Comparison of ENCODE assay signal across 9 cellular contexts in genomic region chr3:108602249-108602934, GRCh38. TPM values are rescaled to one million over a fixed set of nuclear protein-coding genes. Genes with fewer than 3 reads are reported as not detected.
DNase-seq lines count a peak whose midpoint lies in the region; ATAC-seq, FAIRE-seq and TF ChIP-seq lines count a peak whose summit lies in the region.
"Had no signal": no experiment of that assay in that cellular context is flagged by ENCODE, and none has a peak within 500 bp of the region (broad histone marks: within the 10 kb centered on the region; RNA-seq: fewer than 3 reads in every experiment).

No MANE protein-coding gene starts in this region.

- ATAC-seq in CD8-positive, alpha-beta T cell: peak; percentile 87
- ATAC-seq in GM21390 (IDR thresholded peaks at IDR 0.05; ENCODE audit: unreplicated experiment) (peak; percentile 82), T-helper 17 cell (peak; percentile 90)

- peak overlapping the region; percentile 94 for H3K27ac Mint-ChIP-seq in CD8-positive, alpha-beta T cell
- H3K27ac Mint-ChIP-seq in T-helper 17 cell: peak overlapping the region; percentile 94

- peak overlapping the region; percentile 80 for H3K4me3 Mint-ChIP-seq in CD8-positive, alpha-beta T cell
- H3K4me3 Mint-ChIP-seq in T-helper 17 cell: peak overlapping the region; percentile 80

- no peaks in the 10 kb centered on the region for H3K9me3 Mint-ChIP-seq in CD8-positive, alpha-beta T cell

- FAIRE-seq in D721Med (lab: Jason Lieb, UNC): no peak

- peaks cover 45% of the 10 kb centered on the region for H3K4me1 ChIP-seq in CD8-positive, alpha-beta T cell (ENCODE audit: insufficient read depth, low read length)

- H3K9me3 ChIP-seq in CD8-positive, alpha-beta T cell (ENCODE audit: low read length): no peaks in the 10 kb centered on the region
- no peaks in the 10 kb centered on the region for H3K9me3 ChIP-seq in T-helper 17 cell (ENCODE audit: control insufficient read depth, low read length, poor library complexity, severe bottlenecking)

- peak in 6 of 7 experiments; percentile 20 to 62 (median 38) for DNase-seq in CD8-positive, alpha-beta T cell
- peak in 1 of 3 donors; percentile 12 for DNase-seq in T-helper 17 cell
- peak; percentile 14 for DNase-seq in iPS-NIHi7 (ENCODE audit: extremely low spot score)
- no peak for DNase-seq in NCI-H510A treated with DMSO at 0.1 percent for 48 hours (lab: John Stamatoyannopoulos, UW)
- no peak for DNase-seq in D721Med (ENCODE audit: insufficient read length, low spot score)
- no peak for DNase-seq in germinal center (ENCODE audit: low spot score)
- no peak for DNase-seq in AG20443 (ENCODE audit: low spot score)

- no peaks in the 10 kb centered on the region for H3K36me3 ChIP-seq in CD8-positive, alpha-beta T cell (ENCODE audit: insufficient read depth, low read length)

- CTCF ChIA-PET in CD8-positive, alpha-beta T cell (lab: Charles Lee): interaction anchor here (0.6 to 8.8 kb wide), 12 partner anchors 9 to 490 kb away, joined by 3 to 52 read pairs (median 4); partner anchors contain the start of genes CIP2A and DZIP3

- no peaks in the 10 kb centered on the region for H3K27me3 ChIP-seq in CD8-positive, alpha-beta T cell (ENCODE audit: insufficient read depth, low read length)

- TF ChIP-seq CTCF in CD8-positive, alpha-beta T cell (IDR thresholded peaks at IDR 0.05): no peak
- no peak for TF ChIP-seq CTCF in D721Med (IDR thresholded peaks at IDR 0.05; ENCODE audit: insufficient read depth, missing control alignments)

- peaks cover 2% of the 10 kb centered on the region for H3K36me3 Mint-ChIP-seq in CD8-positive, alpha-beta T cell
- H3K36me3 Mint-ChIP-seq in T-helper 17 cell (ENCODE audit: low read depth): no peaks in the 10 kb centered on the region

- H3K27ac ChIP-seq in CD8-positive, alpha-beta T cell (ENCODE audit: low read depth, low read length): peak overlapping the region; percentile 32
- H3K27ac ChIP-seq: coronary artery had no signal

- intact Hi-C loops in CD8-positive, alpha-beta T cell (cut with DNase I, micrococcal nuclease): loop anchor here in 1 of 2 experiments (1.0 to 5.0 kb wide), 3 partner anchors 13 to 475 kb away; partner anchors contain the start of genes CIP2A, DZIP3 and TRAT1

- no peaks in the 10 kb centered on the region for H3K27me3 Mint-ChIP-seq in CD8-positive, alpha-beta T cell (ENCODE audit: low read depth)
- H3K27me3 Mint-ChIP-seq in T-helper 17 cell: no peaks in the 10 kb centered on the region

- POLR2A ChIA-PET in CD8-positive, alpha-beta T cell (lab: Charles Lee): interaction anchor here (1.1 to 7.0 kb wide), 5 partner anchors 11 to 313 kb away, joined by 3 to 96 read pairs (median 3); partner anchors contain the start of genes CIP2A and DZIP3

- peaks cover 67% of the 10 kb centered on the region for H3K4me1 Mint-ChIP-seq in CD8-positive, alpha-beta T cell (ENCODE audit: low read depth)
- peaks cover 33% of the 10 kb centered on the region for H3K4me1 Mint-ChIP-seq in T-helper 17 cell

- H3K4me3 ChIP-seq in CD8-positive, alpha-beta T cell (ENCODE audit: low read depth, low read length): peak overlapping the region; percentile 11
- H3K4me3 ChIP-seq: coronary artery had no signal

RNA-seq across cellular contexts. Expression of gene DZIP3, which starts 12.9 kb away (rescaled TPM):
- 1 to 10 TPM; 8.7 to 9.4 TPM for total RNA-seq in CD8-positive, alpha-beta T cell
- 10 to 100 TPM; 14.3 to 15.1 TPM for total RNA-seq in T-helper 17 cell

RNA-seq across cellular contexts. Expression of gene CIP2A, which starts 13.2 kb away (rescaled TPM):
- 1 to 10 TPM; 3.0 to 4.2 TPM for total RNA-seq in CD8-positive, alpha-beta T cell
- total RNA-seq in T-helper 17 cell: 1 to 10 TPM; 4.1 to 6.8 TPM

Comparison
In these comparisons a context has a peak if more than half of its experiments do, and no peak if none do; other contexts are left out.
1. DNase-seq: peak in CD8-positive, alpha-beta T cell (6 of 7) and iPS-NIHi7 (single experiment); none in NCI-H510A treated with DMSO at 0.1 percent for 48 hours (single experiment), D721Med (single experiment), germinal center (single experiment) and AG20443 (single experiment).
2. Peak in every context shown above with its lines, with median percentiles within 50 percentile points of each other: ATAC-seq.